In genomic region chr6:13711384-13711725, GRCh38 we compare ENCODE assay signal across 8 cellular contexts. TPM values are rescaled to one million over a fixed set of nuclear protein-coding genes. Genes with fewer than 3 reads are reported as not detected.
DNase-seq lines count a peak whose midpoint lies in the region; ATAC-seq and TF ChIP-seq lines count a peak whose summit lies in the region.

No MANE protein-coding gene starts in this region.

- H3K27ac Mint-ChIP-seq in activated T-helper 2 cell treated with anti-CD3 and anti-CD28 coated beads, Interferon-gamma antibody, Interleukin-2, Interleukin-4, amounts not matched to agents 10 μg/mL and 5 μg/mL and 100 μg/mL, durations not matched to agents 14 hours and 24 hours and 36 hours, result peak overlapping the region; percentile 51
- no peak overlapping the region for H3K27ac Mint-ChIP-seq in stimulated activated effector memory CD8-positive, alpha-beta T cell treated with anti-CD3 and anti-CD28 coated beads, Interleukin-12 subunit alpha, Interleukin-12 subunit beta, amount 100 ng/mL, for 72 hours

- no peak overlapping the region for H3K4me2 ChIP-seq in Loucy (ENCODE audit: low read depth, low read length, poor library complexity, severe bottlenecking)

- H3K4me3 ChIP-seq in H7 (ENCODE audit: insufficient read depth, low read depth, low read length) (peak overlapping the region; percentile 82), Loucy (ENCODE audit: low read length, poor library complexity, severe bottlenecking) (peak overlapping the region; percentile 69), right cardiac atrium (ENCODE audit: low read length) (peak overlapping the region; percentile 99)

- H3K36me3 Mint-ChIP-seq in activated T-helper 2 cell treated with anti-CD3 and anti-CD28 coated beads, Interferon-gamma antibody, Interleukin-2, Interleukin-4, amounts not matched to agents 10 μg/mL and 5 μg/mL and 100 μg/mL, durations not matched to agents 14 hours and 24 hours and 36 hours (ENCODE audit: low read depth), result peaks cover 28% of the 10 kb centered on the region
- H3K36me3 Mint-ChIP-seq in stimulated activated effector memory CD8-positive, alpha-beta T cell treated with anti-CD3 and anti-CD28 coated beads, Interleukin-12 subunit alpha, Interleukin-12 subunit beta, amount 100 ng/mL, for 72 hours, result peaks cover 12% of the 10 kb centered on the region

- H3F3A ChIP-seq in Loucy (ENCODE audit: low read depth), result 0 out of 2 replicates have a peak, but pooled peaks cover 3% of the 10 kb centered on the region

- no peak overlapping the region for H3K9ac ChIP-seq in Loucy (ENCODE audit: low read depth, low read length, poor library complexity, severe bottlenecking)

- H3K27me3 Mint-ChIP-seq in activated T-helper 2 cell treated with anti-CD3 and anti-CD28 coated beads, Interferon-gamma antibody, Interleukin-2, Interleukin-4, amounts not matched to agents 10 μg/mL and 5 μg/mL and 100 μg/mL, durations not matched to agents 14 hours and 24 hours and 36 hours (ENCODE audit: low read depth), result no peaks in the 10 kb centered on the region

- peaks cover 7% of the 10 kb centered on the region for H3K9me3 Mint-ChIP-seq in activated T-helper 2 cell treated with anti-CD3 and anti-CD28 coated beads, Interferon-gamma antibody, Interleukin-2, Interleukin-4, amounts not matched to agents 10 μg/mL and 5 μg/mL and 100 μg/mL, durations not matched to agents 14 hours and 24 hours and 36 hours
- no peaks in the 10 kb centered on the region for H3K9me3 Mint-ChIP-seq in stimulated activated effector memory CD8-positive, alpha-beta T cell treated with anti-CD3 and anti-CD28 coated beads, Interleukin-12 subunit alpha, Interleukin-12 subunit beta, amount 100 ng/mL, for 72 hours

- H3K4me1 ChIP-seq in Loucy (ENCODE audit: insufficient read depth, low read length, poor library complexity, severe bottlenecking) (peaks cover 41% of the 10 kb centered on the region), right cardiac atrium (ENCODE audit: control insufficient read depth, insufficient read depth, low read length) (peaks cover 5% of the 10 kb centered on the region)

- ATAC-seq in right cardiac atrium, result peak in 1 of 2 donors; percentile 52
- peak; percentile 69 for ATAC-seq in stimulated activated effector memory CD8-positive, alpha-beta T cell treated with anti-CD3 and anti-CD28 coated beads, Interleukin-12 subunit alpha, Interleukin-12 subunit beta, amount 100 ng/mL, for 72 hours

- H3K36me3 ChIP-seq in H7 (replicated peaks; ENCODE audit: control insufficient read depth, insufficient read depth, low read length) (no peaks in the 10 kb centered on the region), Loucy (ENCODE audit: insufficient read depth, low read length) (no peaks in the 10 kb centered on the region)

- no peak for TF ChIP-seq CTCF in Loucy (conservative IDR thresholded peaks at IDR 0.05; ENCODE audit: low read length)

- H3K9me3 ChIP-seq in Loucy (ENCODE audit: insufficient read depth, low read depth, low read length) (no peaks in the 10 kb centered on the region), right cardiac atrium (ENCODE audit: control insufficient read depth, low read length) (no peaks in the 10 kb centered on the region)

- H2AFZ ChIP-seq in Loucy (ENCODE audit: low read length), result no peak overlapping the region

- peaks cover 57% of the 10 kb centered on the region for H3K4me1 Mint-ChIP-seq in activated T-helper 2 cell treated with anti-CD3 and anti-CD28 coated beads, Interferon-gamma antibody, Interleukin-2, Interleukin-4, amounts not matched to agents 10 μg/mL and 5 μg/mL and 100 μg/mL, durations not matched to agents 14 hours and 24 hours and 36 hours (ENCODE audit: low read depth)
- peaks cover 56% of the 10 kb centered on the region for H3K4me1 Mint-ChIP-seq in stimulated activated effector memory CD8-positive, alpha-beta T cell treated with anti-CD3 and anti-CD28 coated beads, Interleukin-12 subunit alpha, Interleukin-12 subunit beta, amount 100 ng/mL, for 72 hours

- DNase-seq in DMS 273 treated with DMSO at 0.1 percent for 48 hours (lab: John Stamatoyannopoulos, UW) (peak; percentile 72), DMS 273 (lab: John Stamatoyannopoulos, UW; ENCODE audit: unreplicated experiment) (no peak), H7 (no peak), right cardiac atrium (no peak), ecto neural progenitor cell (ENCODE audit: low spot score) (no peak)
- DNase-seq in activated T-helper 2 cell treated with anti-CD3 and anti-CD28 coated beads, Interferon-gamma antibody, Interleukin-2, Interleukin-4, amounts not matched to agents 10 μg/mL and 5 μg/mL and 100 μg/mL, durations not matched to agents 14 hours and 24 hours and 36 hours (ENCODE audit: low spot score), result no peak
- DNase-seq in stimulated activated effector memory CD8-positive, alpha-beta T cell treated with anti-CD3 and anti-CD28 coated beads, Interleukin-12 subunit alpha, Interleukin-12 subunit beta, amount 100 ng/mL, for 72 hours (ENCODE audit: low spot score in 2 of 2), result no peak

- H3K27me3 ChIP-seq in H7 (ENCODE audit: control insufficient read depth, insufficient read depth, low read length) (no peaks in the 10 kb centered on the region), Loucy (ENCODE audit: insufficient read depth, low read length, poor library complexity, severe bottlenecking) (no peaks in the 10 kb centered on the region), right cardiac atrium (ENCODE audit: control insufficient read depth, insufficient read depth) (no peaks in the 10 kb centered on the region)

- peaks cover 40% of the 10 kb centered on the region for H4K20me1 ChIP-seq in Loucy (ENCODE audit: insufficient read depth, low read length, poor library complexity, severe bottlenecking)

- H3K9me2 ChIP-seq in Loucy (replicated peaks; ENCODE audit: low read depth, low read length), result no peaks in the 10 kb centered on the region

- intact Hi-C loops in activated T-helper 2 cell treated with anti-CD3 and anti-CD28 coated beads, Interferon-gamma antibody, Interleukin-2, Interleukin-4, amounts not matched to agents 10 μg/mL and 5 μg/mL and 100 μg/mL, durations not matched to agents 14 hours and 24 hours and 36 hours (cut with micrococcal nuclease), result loop anchor here (1.0 to 10.0 kb wide), 6 partner anchors 83 to 401 kb away; partner anchors contain the start of genes MCUR1, NOL7 and SIRT5
- intact Hi-C loops in right cardiac atrium (cut with DNase I), result loop anchor here in 3 of 4 donors (2.0 to 5.0 kb wide), 3 partner anchors 56 to 95 kb away; partner anchors contain the start of gene NOL7 (in 1 of the 3)

- H3K4me3 Mint-ChIP-seq in activated T-helper 2 cell treated with anti-CD3 and anti-CD28 coated beads, Interferon-gamma antibody, Interleukin-2, Interleukin-4, amounts not matched to agents 10 μg/mL and 5 μg/mL and 100 μg/mL, durations not matched to agents 14 hours and 24 hours and 36 hours (ENCODE audit: low read depth), result peak overlapping the region; percentile 57
- H3K4me3 Mint-ChIP-seq in stimulated activated effector memory CD8-positive, alpha-beta T cell treated with anti-CD3 and anti-CD28 coated beads, Interleukin-12 subunit alpha, Interleukin-12 subunit beta, amount 100 ng/mL, for 72 hours, result peak overlapping the region; percentile 81

- under 1% methylated on average over 49 of the region's 49 CpGs for WGBS in right cardiac atrium

- H3K79me2 ChIP-seq in Loucy (ENCODE audit: insufficient read depth, low read length), result peaks cover 46% of the 10 kb centered on the region

- peak overlapping the region; percentile 86 for H3K27ac ChIP-seq in right cardiac atrium (ENCODE audit: low read length)

RNA-seq across cellular contexts. Expression of gene RANBP9, which starts 0.3 kb away (rescaled TPM):
- 23.6 and 30.7 TPM in 2 replicates for total RNA-seq in H7 (2014; rRNA removed; shearing (Covaris generic))
- total RNA-seq in activated T-helper 2 cell treated with anti-CD3 and anti-CD28 coated beads, Interferon-gamma antibody, Interleukin-2, Interleukin-4, amounts not matched to agents 10 μg/mL and 5 μg/mL and 100 μg/mL, durations not matched to agents 14 hours and 24 hours and 36 hours, result 50.7 and 55.7 TPM in 2 replicates
- 10 to 100 TPM; 31.1 to 35.4 (median 33.0) TPM for total RNA-seq in right cardiac atrium
- polyA plus RNA-seq in right cardiac atrium, result 19.0 TPM
